Comparison of ENCODE assay signal across 26 cellular contexts in the genomic region with DNA sequence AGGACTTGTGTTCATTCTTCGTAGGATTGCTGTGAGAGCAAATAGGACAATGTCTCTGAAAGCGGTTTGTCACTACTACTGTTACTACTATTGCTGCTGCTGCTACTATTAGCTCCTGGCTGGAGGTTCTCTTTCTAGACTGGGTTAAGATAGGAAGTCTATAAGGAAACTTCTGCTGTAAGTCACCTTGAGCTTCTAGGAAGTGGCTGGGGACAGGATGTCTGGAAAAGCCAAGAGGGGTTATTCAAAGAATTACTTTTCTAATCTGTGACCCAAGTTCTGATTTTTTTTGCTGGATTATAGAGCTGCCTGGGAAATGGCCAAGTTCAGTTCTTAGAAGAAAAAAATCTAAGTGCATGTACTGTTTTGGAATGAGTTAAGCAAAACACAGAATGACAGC.
"Had no signal": no experiment of that assay in that cellular context is flagged by ENCODE, and none has a peak within 500 bp of the region (broad histone marks: within the 10 kb centered on the region; RNA-seq: fewer than 3 reads in every experiment).

No MANE protein-coding gene starts in this region.

- H3K27ac ChIP-seq: Peyer's patch, RWPE1, SJSA1 had no signal

- H3K9me3 Mint-ChIP-seq: activated T-cell treated with anti-CD3 and anti-CD28 coated beads, Interleukin-2, amount 50 U/mL, for 24 hours; activated T-helper 1 cell treated with anti-CD3 and anti-CD28 coated beads, Interleukin-12 subunit alpha, Interleukin-12 subunit beta, Interleukin-2, Interleukin-4 antibody, amounts not matched to agents 30 ng/mL and 10 ng/mL and 1 ng/mL, durations not matched to agents 14 hours and 24 hours and 36 hours; WTC11 had no signal

- H3K9me3 ChIP-seq: adrenal gland, MG63, Peyer's patch, SJSA1 had no signal

- DNase-seq: activated CD4-positive, alpha-beta T cell treated with anti-CD3 and anti-CD28 coated beads for 48 hours; activated CD4-positive, alpha-beta T cell treated with anti-CD3 and anti-CD28 coated beads, Interleukin-2, amount 50 U/mL, for 4 hours; activated CD4-positive, CD25-positive, alpha-beta regulatory T cell treated with anti-CD3 and anti-CD28 coated beads, Interleukin-2, amount 50 U/mL, for 72 hours; activated effector memory CD4-positive, alpha-beta T cell treated with Interleukin-2 at 50 U/mL for 16 hours; activated naive CD4-positive, alpha-beta T cell; activated T-cell treated with anti-CD3 and anti-CD28 coated beads, Interleukin-2, amount 50 U/mL, for 24 hours; adrenal gland; anterior cingulate cortex; MG63; MV-4-11; NCI-H1092 treated with DMSO at 0.1 percent for 48 hours; NCI-H1417 treated with DMSO at 0.1 percent for 48 hours; NCI-H2029; NCI-H2107; NCI-H226; NCI-H526 treated with DMSO at 0.1 percent for 48 hours; NK-92 treated with Interleukin-12 subunit alpha and Interleukin-12 subunit beta, amount 100 ng/mL, for 24 hours; Peyer's patch; SHP77; T-helper 17 cell; T-helper 9 cell had no signal

- H3K27me3 ChIP-seq: adrenal gland, MG63, Peyer's patch, SJSA1 had no signal

- H3K4me3 ChIP-seq: adrenal gland, MG63, Peyer's patch, SJSA1 had no signal

- H3K4me3 Mint-ChIP-seq: activated naive CD8-positive, alpha-beta T cell; activated T-cell treated with anti-CD3 and anti-CD28 coated beads, Interleukin-2, amount 50 U/mL, for 24 hours; activated T-helper 1 cell treated with anti-CD3 and anti-CD28 coated beads, Interleukin-12 subunit alpha, Interleukin-12 subunit beta, Interleukin-2, Interleukin-4 antibody, amounts not matched to agents 30 ng/mL and 10 ng/mL and 1 ng/mL, durations not matched to agents 14 hours and 24 hours and 36 hours; T-helper 17 cell; WTC11 had no signal

- H3K27me3 Mint-ChIP-seq: activated naive CD8-positive, alpha-beta T cell had no signal

- H3K36me3 Mint-ChIP-seq: activated naive CD8-positive, alpha-beta T cell; WTC11 had no signal

- H3K4me1 ChIP-seq: Peyer's patch had no signal

- H3K36me3 ChIP-seq: adrenal gland, MG63, Peyer's patch, SJSA1 had no signal

- H3K27ac Mint-ChIP-seq: activated naive CD8-positive, alpha-beta T cell; activated T-cell treated with anti-CD3 and anti-CD28 coated beads, Interleukin-2, amount 50 U/mL, for 24 hours; activated T-helper 1 cell treated with anti-CD3 and anti-CD28 coated beads, Interleukin-12 subunit alpha, Interleukin-12 subunit beta, Interleukin-2, Interleukin-4 antibody, amounts not matched to agents 30 ng/mL and 10 ng/mL and 1 ng/mL, durations not matched to agents 14 hours and 24 hours and 36 hours; T-helper 17 cell had no signal
